In genomic region chr20:63083831-63084562, GRCh38 we compare ENCODE assay signal across 23 cellular contexts.
DNase-seq lines count a peak whose midpoint lies in the region; ATAC-seq and TF ChIP-seq lines count a peak whose summit lies in the region.
"Had no signal": no experiment of that assay in that cellular context is flagged by ENCODE, and none has a peak within 500 bp of the region (broad histone marks: within the 10 kb centered on the region; RNA-seq: fewer than 3 reads in every experiment).

No MANE protein-coding gene starts in this region.

- 72 to 89% (median 80%) methylated on average over 6 to 34 of the region's 34 CpGs for WGBS in spleen, 5 donors

- H3K9me3 ChIP-seq in spleen, result peaks cover 0 to 21% (median 14%) of the 10 kb centered on the region in 8 donors

- peak; percentile 39 for ATAC-seq in left colon
- no peak for ATAC-seq in GM19397 (IDR thresholded peaks at IDR 0.05; ENCODE audit: unreplicated experiment)
- ATAC-seq: activated CD8-positive, alpha-beta T cell treated with anti-CD3 and anti-CD28 coated beads, Interleukin-2, amount 10 ng/mL, durations not matched to agents 7 days and 5 days; HCT116; sciatic nerve; T-helper 17 cell had no signal

- no peaks in the 10 kb centered on the region for H3K4me1 Mint-ChIP-seq in endothelial cell (ENCODE audit: unreplicated experiment)
- H3K4me1 Mint-ChIP-seq: nephron, T-helper 17 cell had no signal

- DNase-seq in activated naive CD4-positive, alpha-beta T cell treated with anti-CD3 and anti-CD28 coated beads, Interleukin-2, amount 50 U/mL, for 16 hours, result peak; percentile 7
- DNase-seq in activated naive CD4-positive, alpha-beta T cell (lab: John Stamatoyannopoulos, UW), result no peak
- DNase-seq in H7 (peak; percentile 67), left colon (peak in 1 of 2 donors; percentile 37), spleen (peak; percentile 67), endothelial cell (ENCODE audit: low spot score) (no peak)
- DNase-seq: activated CD8-positive, alpha-beta T cell treated with anti-CD3 and anti-CD28 coated beads, Interleukin-2, amount 10 ng/mL, durations not matched to agents 7 days and 5 days; activated T-cell treated with anti-CD3 and anti-CD28 coated beads, Interleukin-2, amount 50 U/mL, for 1 hour; amniotic stem cell; KBM-7; NCI-H1105 treated with DMSO at 0.1 percent for 48 hours; NCI-H1930; NCI-H526; stimulated activated naive CD4-positive, alpha-beta T cell had no signal

- no peaks in the 10 kb centered on the region for H3K9me3 Mint-ChIP-seq in endothelial cell (ENCODE audit: unreplicated experiment)

- H3K4me1 ChIP-seq in spleen, result no peaks in the 10 kb centered on the region
- H3K4me1 ChIP-seq: parathyroid adenoma had no signal

- TF ChIP-seq POLR2A in spleen (IDR thresholded peaks at IDR 0.05), result no peak

- peaks cover 4% of the 10 kb centered on the region for H3K36me3 Mint-ChIP-seq in endothelial cell (ENCODE audit: low read depth, unreplicated experiment)

- peaks cover 7% of the 10 kb centered on the region for H3K27me3 Mint-ChIP-seq in endothelial cell (ENCODE audit: unreplicated experiment)

- TF ChIP-seq CTCF in spleen (IDR thresholded peaks at IDR 0.05 in 8 of 11, conservative IDR thresholded peaks at IDR 0.05 in 3 of 11) (no peak), endothelial cell (IDR thresholded peaks at IDR 0.05; ENCODE audit: unreplicated experiment) (no peak)

- H3K4me3 ChIP-seq in H7 (ENCODE audit: insufficient read depth, low read depth, low read length), result no peak overlapping the region
- H3K4me3 ChIP-seq in spleen, result no peak overlapping the region
- H3K4me3 ChIP-seq: BLaER1 treated with 17β-estradiol and CSF1 and Interleukin-3, amounts not matched to agents 10 nM and 100 nM; SK-N-MC; thoracic aorta had no signal

- H3K27me3 ChIP-seq in H7 (ENCODE audit: control insufficient read depth, insufficient read depth, low read length), result peaks cover 2% of the 10 kb centered on the region; the same call in 1 of the 2 replicates
- peaks cover 0 to 99% (median 4%) of the 10 kb centered on the region in 7 donors for H3K27me3 ChIP-seq in spleen (replicated peaks in 1 of 7)

- H3K36me3 ChIP-seq in H7 (replicated peaks; ENCODE audit: control insufficient read depth, insufficient read depth, low read length) (no peaks in the 10 kb centered on the region), spleen (no peaks in the 10 kb centered on the region)
- H3K36me3 ChIP-seq: BLaER1 treated with 17β-estradiol and CSF1 and Interleukin-3, amounts not matched to agents 10 nM and 100 nM; thoracic aorta had no signal

- intact Hi-C loops in left colon (cut with DNase I, micrococcal nuclease) (no loop called here), spleen (cut with DNase I; ENCODE audit: low total_unique reads) (no loop called here)

- H3K27ac ChIP-seq in spleen, result no peak overlapping the region
- H3K27ac ChIP-seq: BLaER1 treated with 17β-estradiol and CSF1 and Interleukin-3, amounts not matched to agents 10 nM and 100 nM; parathyroid adenoma; SK-N-MC; thoracic aorta had no signal

- H3K27ac Mint-ChIP-seq in endothelial cell (ENCODE audit: unreplicated experiment), result no peak overlapping the region
- H3K27ac Mint-ChIP-seq: activated CD8-positive, alpha-beta T cell treated with anti-CD3 and anti-CD28 coated beads, Interleukin-2, amount 10 ng/mL, durations not matched to agents 7 days and 5 days; nephron; T-helper 17 cell had no signal

- H3K4me3 Mint-ChIP-seq in endothelial cell (ENCODE audit: unreplicated experiment), result no peak overlapping the region
- H3K4me3 Mint-ChIP-seq: activated CD8-positive, alpha-beta T cell treated with anti-CD3 and anti-CD28 coated beads, Interleukin-2, amount 10 ng/mL, durations not matched to agents 7 days and 5 days; nephron; T-helper 17 cell had no signal

Comparison
In these comparisons a context has a peak if more than half of its experiments do, and no peak if none do; other contexts are left out.
1. DNase-seq: peak in activated naive CD4-positive, alpha-beta T cell treated with anti-CD3 and anti-CD28 coated beads, Interleukin-2, amount 50 U/mL, for 16 hours (single experiment), H7 (single experiment) and spleen (single experiment); none in activated naive CD4-positive, alpha-beta T cell (0 of 4) and endothelial cell (single experiment).